ENCODE assay signal across 9 cellular contexts in genomic region chr20:40251284-40251932, GRCh38.
DNase-seq lines count a peak whose midpoint lies in the region; FAIRE-seq and TF ChIP-seq lines count a peak whose summit lies in the region.
"Had no signal": no experiment of that assay in that cellular context is flagged by ENCODE, and none has a peak within 500 bp of the region (broad histone marks: within the 10 kb centered on the region; RNA-seq: fewer than 3 reads in every experiment).

No MANE protein-coding gene starts in this region.

- peak; percentile 5 for FAIRE-seq in urothelium cell line (lab: Jason Lieb, UNC)

- intact Hi-C loops in activated T-helper 2 cell treated with anti-CD3 and anti-CD28 coated beads, Interferon-gamma antibody, Interleukin-2, Interleukin-4, amounts not matched to agents 10 μg/mL and 5 μg/mL and 100 μg/mL, durations not matched to agents 14 hours and 24 hours and 36 hours (cut with micrococcal nuclease), result no loop called here

- TF ChIP-seq CTCF in fibroblast of mammary gland (conservative IDR thresholded peaks at IDR 0.05; ENCODE audit: control insufficient read depth, insufficient read depth, low read depth, low read length), result peak; percentile 77

- H3K27me3 ChIP-seq in NT2/D1 (ENCODE audit: insufficient read depth, insufficient read length) (no peaks in the 10 kb centered on the region), mesenchymal stem cell (ENCODE audit: control insufficient read depth in 1 of 2, insufficient read depth in 1 of 2, low read length in 2 of 2) (no peaks in the 10 kb centered on the region)

- no peak overlapping the region for H3K23ac ChIP-seq in mesenchymal stem cell (ENCODE audit: low read length in 2 of 2)

- H3K4me3 ChIP-seq in NT2/D1 (ENCODE audit: insufficient read length, low read depth) (no peak overlapping the region), fibroblast of mammary gland (ENCODE audit: control insufficient read depth, low read depth, low read length) (no peak overlapping the region), mesenchymal stem cell (ENCODE audit: insufficient read depth in 1 of 2, low read depth in 1 of 2, low read length in 2 of 2) (no peak overlapping the region)

- no peaks in the 10 kb centered on the region for H3K9me3 Mint-ChIP-seq in activated T-helper 2 cell treated with anti-CD3 and anti-CD28 coated beads, Interferon-gamma antibody, Interleukin-2, Interleukin-4, amounts not matched to agents 10 μg/mL and 5 μg/mL and 100 μg/mL, durations not matched to agents 14 hours and 24 hours and 36 hours

- no peaks in the 10 kb centered on the region for H3K36me3 ChIP-seq in NT2/D1 (ENCODE audit: insufficient read depth, insufficient read length, low read length)
- H3K36me3 ChIP-seq in mesenchymal stem cell (ENCODE audit: control insufficient read depth in 1 of 2, insufficient read depth in 2 of 2, low read depth in 1 of 2, low read length in 2 of 2), result no peaks in the 10 kb centered on the region

- H3K4me1 ChIP-seq in NT2/D1 (ENCODE audit: insufficient read depth, insufficient read length), result no peaks in the 10 kb centered on the region
- H3K4me1 ChIP-seq in mesenchymal stem cell (ENCODE audit: control insufficient read depth, insufficient read depth, low read depth, low read length), result no peaks in the 10 kb centered on the region

- H4K8ac ChIP-seq in mesenchymal stem cell (ENCODE audit: low read length), result no peak overlapping the region

- no peak overlapping the region for H3K18ac ChIP-seq in mesenchymal stem cell (ENCODE audit: low read depth in 1 of 2, low read length in 2 of 2)

- no peaks in the 10 kb centered on the region for H3K36me3 Mint-ChIP-seq in activated T-helper 2 cell treated with anti-CD3 and anti-CD28 coated beads, Interferon-gamma antibody, Interleukin-2, Interleukin-4, amounts not matched to agents 10 μg/mL and 5 μg/mL and 100 μg/mL, durations not matched to agents 14 hours and 24 hours and 36 hours (ENCODE audit: low read depth)

- DNase-seq in stimulated activated CD4-positive, alpha-beta T cell treated with anti-CD3 and anti-CD28 coated beads, Interleukin-15, amount 100 ng/mL, for 24 hours, result peak; percentile 1
- no peak for DNase-seq in stimulated activated CD4-positive, alpha-beta T cell treated with anti-CD3 and anti-CD28 coated beads, Interleukin-1b, Interleukin-23, amount 100 ng/mL, for 48 hours
- DNase-seq in NT2/D1 (ENCODE audit: low read depth, low spot score), result peak; percentile 69
- DNase-seq in fibroblast of mammary gland (ENCODE audit: low read depth), result peak; percentile 50
- DNase-seq in urothelium cell line (ENCODE audit: low spot score), result peak; percentile 51
- no peak for DNase-seq in mesenchymal stem cell
- no peak for DNase-seq in stimulated activated naive CD4-positive, alpha-beta T cell treated with Interleukin-2 at 50 U/mL for 16 hours (lab: John Stamatoyannopoulos, UW)
- no peak for DNase-seq in activated T-helper 2 cell treated with anti-CD3 and anti-CD28 coated beads, Interferon-gamma antibody, Interleukin-2, Interleukin-4, amounts not matched to agents 10 μg/mL and 5 μg/mL and 100 μg/mL, durations not matched to agents 14 hours and 24 hours and 36 hours (ENCODE audit: low spot score)
- DNase-seq: T1000 had no signal

- no peaks in the 10 kb centered on the region for H3K27me3 Mint-ChIP-seq in activated T-helper 2 cell treated with anti-CD3 and anti-CD28 coated beads, Interferon-gamma antibody, Interleukin-2, Interleukin-4, amounts not matched to agents 10 μg/mL and 5 μg/mL and 100 μg/mL, durations not matched to agents 14 hours and 24 hours and 36 hours (ENCODE audit: low read depth)

- H3K9ac ChIP-seq in NT2/D1 (ENCODE audit: insufficient read length, low read depth) (no peak overlapping the region), mesenchymal stem cell (ENCODE audit: low read length) (no peak overlapping the region)

- no peak overlapping the region for H3K27ac Mint-ChIP-seq in activated T-helper 2 cell treated with anti-CD3 and anti-CD28 coated beads, Interferon-gamma antibody, Interleukin-2, Interleukin-4, amounts not matched to agents 10 μg/mL and 5 μg/mL and 100 μg/mL, durations not matched to agents 14 hours and 24 hours and 36 hours

- no peak overlapping the region for H2AFZ ChIP-seq in mesenchymal stem cell (ENCODE audit: low read depth, low read length)

- no peak overlapping the region for H2BK120ac ChIP-seq in mesenchymal stem cell (ENCODE audit: low read depth, low read length)

- H3K4me3 Mint-ChIP-seq in activated T-helper 2 cell treated with anti-CD3 and anti-CD28 coated beads, Interferon-gamma antibody, Interleukin-2, Interleukin-4, amounts not matched to agents 10 μg/mL and 5 μg/mL and 100 μg/mL, durations not matched to agents 14 hours and 24 hours and 36 hours (ENCODE audit: low read depth), result no peak overlapping the region

- H4K91ac ChIP-seq in mesenchymal stem cell (ENCODE audit: low read length), result no peak overlapping the region

- H3K27ac ChIP-seq in mesenchymal stem cell (ENCODE audit: low read length, poor library complexity, severe bottlenecking), result no peak overlapping the region

- peak overlapping the region in 1 of 2 experiments; percentile 8 for H2BK12ac ChIP-seq in mesenchymal stem cell (ENCODE audit: low read length in 2 of 2)

- H3K79me1 ChIP-seq in mesenchymal stem cell (replicated peaks; ENCODE audit: low read length, poor library complexity, severe bottlenecking), result no peaks in the 10 kb centered on the region

- H3K4me1 Mint-ChIP-seq in activated T-helper 2 cell treated with anti-CD3 and anti-CD28 coated beads, Interferon-gamma antibody, Interleukin-2, Interleukin-4, amounts not matched to agents 10 μg/mL and 5 μg/mL and 100 μg/mL, durations not matched to agents 14 hours and 24 hours and 36 hours (ENCODE audit: low read depth), result no peaks in the 10 kb centered on the region

- WGBS in mesenchymal stem cell, result 77% methylated on average over 8 of the region's 9 CpGs

- H2BK15ac ChIP-seq in mesenchymal stem cell (ENCODE audit: low read depth, poor library complexity, severe bottlenecking), result no peak overlapping the region

- H2BK5ac ChIP-seq in mesenchymal stem cell (ENCODE audit: low read depth, low read length, poor library complexity, severe bottlenecking), result no peak overlapping the region

- H2AK5ac ChIP-seq in mesenchymal stem cell (ENCODE audit: low read length, severe bottlenecking), result no peak overlapping the region

- H3K4me2 ChIP-seq in mesenchymal stem cell (ENCODE audit: low read length, poor library complexity, severe bottlenecking), result no peak overlapping the region

- H3K14ac ChIP-seq in mesenchymal stem cell (ENCODE audit: low read length in 2 of 2), result no peak overlapping the region

- H3K9me3 ChIP-seq in NT2/D1 (ENCODE audit: insufficient read depth, low read length), result no peaks in the 10 kb centered on the region; the same call in 1 of the 2 replicates
- no peaks in the 10 kb centered on the region for H3K9me3 ChIP-seq in mesenchymal stem cell (ENCODE audit: control insufficient read depth, low read length)

- no peak overlapping the region for H3K4ac ChIP-seq in mesenchymal stem cell (ENCODE audit: low read depth in 1 of 2, low read length in 2 of 2)

Comparison
In these comparisons a context has a peak if more than half of its experiments do, and no peak if none do; other contexts are left out.
1. DNase-seq: peak in stimulated activated CD4-positive, alpha-beta T cell treated with anti-CD3 and anti-CD28 coated beads, Interleukin-15, amount 100 ng/mL, for 24 hours (single experiment), NT2/D1 (single experiment), fibroblast of mammary gland (single experiment) and urothelium cell line (single experiment); none in stimulated activated CD4-positive, alpha-beta T cell treated with anti-CD3 and anti-CD28 coated beads, Interleukin-1b, Interleukin-23, amount 100 ng/mL, for 48 hours (single experiment), mesenchymal stem cell (single experiment), stimulated activated naive CD4-positive, alpha-beta T cell treated with Interleukin-2 at 50 U/mL for 16 hours (single experiment) and activated T-helper 2 cell treated with anti-CD3 and anti-CD28 coated beads, Interferon-gamma antibody, Interleukin-2, Interleukin-4, amounts not matched to agents 10 μg/mL and 5 μg/mL and 100 μg/mL, durations not matched to agents 14 hours and 24 hours and 36 hours (single experiment).